Comparison of ENCODE assay signal across 1 cellular context in genomic region chr5:132001647-132002561, GRCh38.
TF ChIP-seq lines count a peak whose summit lies in the region.

No MANE protein-coding gene starts in this region.

TF ChIP-seq in HepG2, 621 proteins besides CTCF, POLR2A, EP300 and RAD21 (continued from another document and continues in another):
- TF ChIP-seq PHF8 (CRISPR knock-in tag; IDR thresholded peaks at IDR 0.05) (peak; percentile 35; the same call in 1 of the 2 replicates), ELK4 (CRISPR knock-in tag; IDR thresholded peaks at IDR 0.05; ENCODE audit: borderline replicate concordance) (no peak), KIAA2018 (CRISPR knock-in tag; IDR thresholded peaks at IDR 0.05; ENCODE audit: borderline replicate concordance) (no peak), ZNF841 (CRISPR knock-in tag; IDR thresholded peaks at IDR 0.05; ENCODE audit: borderline replicate concordance) (no peak; the same call in 1 of the 2 replicates), ZNF572 (CRISPR knock-in tag; IDR thresholded peaks at IDR 0.05) (no peak), ZNF546 (CRISPR knock-in tag; conservative IDR thresholded peaks at IDR 0.05) (peak; percentile 75; the same call in 1 of the 2 replicates), ZFP41 (CRISPR knock-in tag; IDR thresholded peaks at IDR 0.05; ENCODE audit: borderline replicate concordance) (no peak), MIER2 (CRISPR knock-in tag; IDR thresholded peaks at IDR 0.05) (peak; percentile 20; the same call in 1 of the 2 replicates), ZBTB8A (CRISPR knock-in tag; IDR thresholded peaks at IDR 0.05; ENCODE audit: borderline replicate concordance, low read depth) (no peak), ZNF644 (CRISPR knock-in tag; IDR thresholded peaks at IDR 0.05; ENCODE audit: low read depth) (peak; percentile 43; the same call in 1 of the 2 replicates), NBN (conservative IDR thresholded peaks at IDR 0.05) (no peak), DRAP1 (CRISPR knock-in tag; IDR thresholded peaks at IDR 0.05) (peak; percentile 61), KDM3A (CRISPR knock-in tag; IDR thresholded peaks at IDR 0.05; ENCODE audit: low read depth) (peak; percentile 66; the same call in 1 of the 2 replicates), RBM39 (IDR thresholded peaks at IDR 0.05; ENCODE audit: low read depth, low read length, poor library complexity, severe bottlenecking) (no peak), EED (CRISPR knock-in tag; IDR thresholded peaks at IDR 0.05) (no peak), ZNF687 (CRISPR knock-in tag; IDR thresholded peaks at IDR 0.05) (peak; percentile 97), HDAC1 (CRISPR knock-in tag; IDR thresholded peaks at IDR 0.05) (peak; percentile 91; the same call in 1 of the 2 replicates), CC2D1A (CRISPR knock-in tag; IDR thresholded peaks at IDR 0.05) (no peak), ZNF703 (CRISPR knock-in tag; IDR thresholded peaks at IDR 0.05; ENCODE audit: borderline replicate concordance) (peak; percentile 92), CSRNP1 (CRISPR knock-in tag; IDR thresholded peaks at IDR 0.05) (peak; percentile 87), ZNF180 (CRISPR knock-in tag; IDR thresholded peaks at IDR 0.05; ENCODE audit: borderline replicate concordance, low read depth) (no peak), GATAD2A (CRISPR knock-in tag; IDR thresholded peaks at IDR 0.05) (peak; percentile 94), ZBTB43 (CRISPR knock-in tag; conservative IDR thresholded peaks at IDR 0.05) (no peak; the same call in 1 of the 2 replicates), ZNF260 (CRISPR knock-in tag; IDR thresholded peaks at IDR 0.05; ENCODE audit: borderline replicate concordance, low read depth) (no peak), HMGXB4 (CRISPR knock-in tag; IDR thresholded peaks at IDR 0.05; ENCODE audit: borderline replicate concordance in 1 of 2, low read depth in 1 of 2) (peak; percentile 43 to 45; a peak in 3 of 4 replicates), ZNF781 (CRISPR knock-in tag; IDR thresholded peaks at IDR 0.05; ENCODE audit: borderline replicate concordance, not compliant biosample characterization) (peak; percentile 82), PRPF4 (IDR thresholded peaks at IDR 0.05; ENCODE audit: low read depth, low read length, poor library complexity, severe bottlenecking) (no peak), MXD4 (CRISPR knock-in tag; IDR thresholded peaks at IDR 0.05) (0 out of 2 replicates have a peak, but pooled peaks have one; percentile 40), ZNF225 (CRISPR knock-in tag; IDR thresholded peaks at IDR 0.05) (0 out of 2 replicates have a peak, but pooled peaks have one; percentile 42), ISL2 (CRISPR knock-in tag; IDR thresholded peaks at IDR 0.05) (peak; percentile 96), TEAD3 (CRISPR knock-in tag; optimal IDR thresholded peaks at IDR 0.05; ENCODE audit: borderline replicate concordance) (peak; percentile 99), ZNF10 (CRISPR knock-in tag; IDR thresholded peaks at IDR 0.05; ENCODE audit: borderline replicate concordance, low read depth) (no peak), CBX1 (IDR thresholded peaks at IDR 0.05; ENCODE audit: low read depth) (no peak), GATAD1 (CRISPR knock-in tag; IDR thresholded peaks at IDR 0.05) (peak; percentile 12; the same call in 1 of the 2 replicates), NFATC3 (CRISPR knock-in tag; IDR thresholded peaks at IDR 0.05) (no peak), SMYD3 (CRISPR knock-in tag; IDR thresholded peaks at IDR 0.05) (peak; percentile 90; the same call in 1 of the 2 replicates), CBX5 (CRISPR knock-in tag; IDR thresholded peaks at IDR 0.05; ENCODE audit: borderline replicate concordance) (peak; percentile 13; the same call in 1 of the 2 replicates), THAP8 (CRISPR knock-in tag; IDR thresholded peaks at IDR 0.05; ENCODE audit: borderline replicate concordance) (no peak), ZNF33B (CRISPR knock-in tag; IDR thresholded peaks at IDR 0.05) (no peak), ZFY (CRISPR knock-in tag; IDR thresholded peaks at IDR 0.05) (peak; percentile 48), ZSCAN31 (CRISPR knock-in tag; IDR thresholded peaks at IDR 0.05; ENCODE audit: low read depth) (peak; percentile 93), ZNF597 (CRISPR knock-in tag; IDR thresholded peaks at IDR 0.05) (no peak)
